11 cellular contexts compared by ENCODE assay signal in the genomic region with DNA sequence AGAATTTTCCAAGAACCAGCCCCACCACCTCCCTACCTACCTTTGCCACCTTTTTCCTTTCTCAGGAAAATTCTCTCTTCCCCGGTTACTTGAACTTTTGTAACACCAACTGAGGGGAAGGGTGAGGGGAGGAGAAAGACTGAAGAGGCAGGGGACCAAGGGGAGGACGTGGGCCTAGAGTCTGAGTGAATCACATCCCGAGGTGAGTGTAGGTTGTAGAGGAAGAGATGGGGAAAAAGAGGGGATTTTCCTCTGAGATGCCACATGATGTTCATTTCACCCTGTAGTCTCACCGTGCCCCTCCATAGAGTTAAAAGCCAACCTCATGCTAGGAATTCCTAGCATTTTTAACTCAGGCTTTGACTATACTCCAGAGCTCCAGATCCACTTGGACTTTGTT.
A peak's percentile ranks its signal among the peaks of the same experiment; 100 is the strongest.
DNase-seq lines count a peak whose midpoint lies in the region; ATAC-seq lines count a peak whose summit lies in the region.
"Had no signal": no experiment of that assay in that cellular context is flagged by ENCODE, and none has a peak within 500 bp of the region (broad histone marks: within the 10 kb centered on the region; RNA-seq: fewer than 3 reads in every experiment).

No MANE protein-coding gene starts in this region.

- CTCF ChIA-PET in activated naive CD4-positive, alpha-beta T cell treated with anti-CD3 and anti-CD28 coated beads, Interleukin-2, amount 10 ng/mL, durations not matched to agents 7 days and 5 days (lab: Charles Lee): interaction anchor here (2.7 kb wide), 1 partner anchor 187 kb away, joined by 6 read pairs; no protein-coding TSS in a partner anchor

- no peaks in the 10 kb centered on the region for H3K27me3 Mint-ChIP-seq in activated naive CD4-positive, alpha-beta T cell treated with anti-CD3 and anti-CD28 coated beads, Interleukin-2, amount 10 ng/mL, durations not matched to agents 7 days and 5 days
- no peaks in the 10 kb centered on the region for H3K27me3 Mint-ChIP-seq in natural killer cell treated with Interleukin-12 subunit alpha and Interleukin-12 subunit beta and Interleukin-15 and Interleukin-18, amount 100 ng/mL, for 72 hours

- H3K4me1 Mint-ChIP-seq in activated naive CD4-positive, alpha-beta T cell treated with anti-CD3 and anti-CD28 coated beads, Interleukin-2, amount 10 ng/mL, durations not matched to agents 7 days and 5 days: peaks cover 89% of the 10 kb centered on the region
- H3K4me1 Mint-ChIP-seq in natural killer cell treated with Interleukin-12 subunit alpha and Interleukin-12 subunit beta and Interleukin-15 and Interleukin-18, amount 100 ng/mL, for 72 hours (ENCODE audit: low read depth in 2 of 2): peaks cover 74 to 84% of the 10 kb centered on the region in 2 donors

- H3K27ac Mint-ChIP-seq in activated naive CD4-positive, alpha-beta T cell treated with anti-CD3 and anti-CD28 coated beads, Interleukin-2, amount 10 ng/mL, durations not matched to agents 7 days and 5 days: peak overlapping the region; percentile 98
- H3K27ac Mint-ChIP-seq in natural killer cell treated with Interleukin-12 subunit alpha and Interleukin-12 subunit beta and Interleukin-15 and Interleukin-18, amount 100 ng/mL, for 72 hours: peak overlapping the region; percentile 98

- in situ Hi-C loops in Caki2 (cut with HindIII; ENCODE audit: low pct_unique_long_range_greater_than_20kb, low sequenced_read_pairs): no loop called here

- peaks cover 19% of the 10 kb centered on the region for H3K9me3 Mint-ChIP-seq in activated naive CD4-positive, alpha-beta T cell treated with anti-CD3 and anti-CD28 coated beads, Interleukin-2, amount 10 ng/mL, durations not matched to agents 7 days and 5 days
- H3K9me3 Mint-ChIP-seq in natural killer cell treated with Interleukin-12 subunit alpha and Interleukin-12 subunit beta and Interleukin-15 and Interleukin-18, amount 100 ng/mL, for 72 hours: peaks cover 5% of the 10 kb centered on the region

- peak overlapping the region; percentile 24 for H3K4me3 Mint-ChIP-seq in activated naive CD4-positive, alpha-beta T cell treated with anti-CD3 and anti-CD28 coated beads, Interleukin-2, amount 10 ng/mL, durations not matched to agents 7 days and 5 days
- peak overlapping the region; percentile 35 for H3K4me3 Mint-ChIP-seq in natural killer cell treated with Interleukin-12 subunit alpha and Interleukin-12 subunit beta and Interleukin-15 and Interleukin-18, amount 100 ng/mL, for 72 hours

- DNase-seq in Caki2 (ENCODE audit: low read depth): peak; percentile 28
- DNase-seq in M059J (ENCODE audit: low read depth): peak; percentile 29
- DNase-seq in activated naive CD4-positive, alpha-beta T cell treated with anti-CD3 and anti-CD28 coated beads, Interleukin-2, amount 10 ng/mL, durations not matched to agents 7 days and 5 days: no peak
- DNase-seq in natural killer cell treated with Interleukin-12 subunit alpha and Interleukin-12 subunit beta and Interleukin-15 and Interleukin-18, amount 100 ng/mL, for 72 hours (ENCODE audit: low spot score): peak; percentile 70
- no peak for DNase-seq in SHP77 (lab: John Stamatoyannopoulos, UW)
- no peak for DNase-seq in NCI-H748 (lab: John Stamatoyannopoulos, UW; ENCODE audit: unreplicated experiment)
- DNase-seq: Caco-2, heart right ventricle, NCI-H1417, NCI-H774 had no signal

- peaks cover 33% of the 10 kb centered on the region for H3K36me3 Mint-ChIP-seq in activated naive CD4-positive, alpha-beta T cell treated with anti-CD3 and anti-CD28 coated beads, Interleukin-2, amount 10 ng/mL, durations not matched to agents 7 days and 5 days
- H3K36me3 Mint-ChIP-seq in natural killer cell treated with Interleukin-12 subunit alpha and Interleukin-12 subunit beta and Interleukin-15 and Interleukin-18, amount 100 ng/mL, for 72 hours: peaks cover 10% of the 10 kb centered on the region

- ATAC-seq in natural killer cell treated with Interleukin-12 subunit alpha and Interleukin-12 subunit beta and Interleukin-15 and Interleukin-18, amount 100 ng/mL, for 72 hours: peak; percentile 58 to 68
- no peak for ATAC-seq in GM21528 (IDR thresholded peaks at IDR 0.05; ENCODE audit: low FRiP score, unreplicated experiment)
- ATAC-seq: heart right ventricle had no signal

Comparison
In these comparisons a context has a peak if more than half of its experiments do, and no peak if none do; other contexts are left out.
1. DNase-seq: peak in Caki2 (single experiment), M059J (single experiment) and natural killer cell treated with Interleukin-12 subunit alpha and Interleukin-12 subunit beta and Interleukin-15 and Interleukin-18, amount 100 ng/mL, for 72 hours (single experiment); none in activated naive CD4-positive, alpha-beta T cell treated with anti-CD3 and anti-CD28 coated beads, Interleukin-2, amount 10 ng/mL, durations not matched to agents 7 days and 5 days (single experiment), SHP77 (0 of 2) and NCI-H748 (single experiment).